Comparison of ENCODE assay signal across 17 cellular contexts in the genomic region with DNA sequence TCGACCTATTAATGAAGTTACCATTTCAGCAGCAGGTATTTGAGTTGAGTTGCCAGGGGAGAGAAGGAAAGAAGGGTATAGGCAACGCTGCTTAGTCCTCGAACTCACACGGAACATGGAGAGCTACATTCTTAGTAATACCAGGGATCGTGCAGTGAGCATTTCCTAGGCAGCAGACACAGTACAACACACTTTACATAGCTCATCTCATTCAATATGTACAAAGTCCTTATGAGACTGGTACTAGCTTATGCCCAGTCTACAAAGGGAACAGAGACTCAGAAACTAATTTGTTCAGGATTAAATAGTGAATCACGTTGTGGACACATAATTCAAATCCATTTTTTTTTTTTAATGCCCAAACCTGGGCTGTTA. TPM values are rescaled to one million over a fixed set of nuclear protein-coding genes. Genes with fewer than 3 reads are reported as not detected.
A peak's percentile ranks its signal among the peaks of the same experiment; 100 is the strongest.
DNase-seq lines count a peak whose midpoint lies in the region; ATAC-seq, FAIRE-seq and TF ChIP-seq lines count a peak whose summit lies in the region.
"Had no signal": no experiment of that assay in that cellular context is flagged by ENCODE, and none has a peak within 500 bp of the region (broad histone marks: within the 10 kb centered on the region; RNA-seq: fewer than 3 reads in every experiment).

No MANE protein-coding gene starts in this region.

- no peak for TF ChIP-seq RAD21 in HepG2 (CRISPR knock-in tag; IDR thresholded peaks at IDR 0.05)

- BruUV-seq in HepG2 (replicated peaks; lab: Mats Ljungman, UMichigan): no TSS peak

- no peaks in the 10 kb centered on the region for H3K79me2 ChIP-seq in HepG2 (ENCODE audit: insufficient read depth, low read length)

- DNase-seq in heart left ventricle (no peak), left ventricle myocardium superior (no peak), HepG2 (ENCODE audit: low spot score) (no peak), sigmoid colon (no peak), aorta (no peak), middle frontal gyrus (ENCODE audit: extremely low spot score, low spot score) (no peak)
- DNase-seq: HFFc6; islet precursor cell; KBM-7; NCI-H1048; small intestine; stimulated activated CD8-positive, alpha-beta memory T cell treated with anti-CD3 and anti-CD28 coated beads, Interleukin-4, amount 100 ng/mL, for 48 hours had no signal

- FAIRE-seq in HepG2 (lab: Jason Lieb, UNC): no peak
- FAIRE-seq: GM12892, small intestine had no signal

- CTCF ChIA-PET in HepG2 (lab: Yijun Ruan, JAX; ENCODE audit: low intra/inter-chr PET ratio, low total read pairs): no interaction called here

- no peak for TF ChIP-seq EP300 in HepG2 (IDR thresholded peaks at IDR 0.05; ENCODE audit: low read depth in 2 of 2, low read length in 2 of 2)
- no peak for TF ChIP-seq EP300 in HepG2 (CRISPR knock-in tag; IDR thresholded peaks at IDR 0.05; ENCODE audit: borderline replicate concordance)
- TF ChIP-seq EP300 in sigmoid colon (IDR thresholded peaks at IDR 0.05): no peak

- H3K4me1 ChIP-seq in heart left ventricle: peaks cover 4 to 65% (median 43%) of the 10 kb centered on the region in 12 donors
- peaks cover 28% of the 10 kb centered on the region for H3K4me1 ChIP-seq in HepG2 (ENCODE audit: insufficient read depth, low read length)
- H3K4me1 ChIP-seq in sigmoid colon: peaks cover 0 to 62% (median 54%) of the 10 kb centered on the region in 4 donors
- H3K4me1 ChIP-seq in aorta (ENCODE audit: control insufficient read depth in 1 of 2, insufficient read depth in 2 of 2, low read length in 2 of 2): peaks cover 0 to 6% of the 10 kb centered on the region in 2 donors

- no peak for ATAC-seq in heart left ventricle
- ATAC-seq in left ventricle myocardium superior: no peak
- ATAC-seq in HepG2: peak; percentile 77
- peak; percentile 17 for ATAC-seq in aorta (ENCODE audit: low FRiP score)
- ATAC-seq in GM21529 (IDR thresholded peaks at IDR 0.05; ENCODE audit: unreplicated experiment): no peak
- no peak for ATAC-seq in HG03520 (IDR thresholded peaks at IDR 0.05; ENCODE audit: unreplicated experiment)
- ATAC-seq: activated CD4-positive, CD25-positive, alpha-beta regulatory T cell treated with anti-CD3 and anti-CD28 coated beads, Interleukin-2, amount 50 U/mL, for 24 hours had no signal

- intact Hi-C loops in heart left ventricle (cut with DNase I): loop anchor here in 7 of 10 donors (5.0 kb wide), 3 partner anchors 37 to 47 kb away; no protein-coding TSS in a partner anchor
- intact Hi-C loops in left ventricle myocardium superior (cut with micrococcal nuclease): no loop called here
- intact Hi-C loops in HepG2 (cut with micrococcal nuclease; ENCODE audit: unreplicated experiment): no loop called here
- intact Hi-C loops in sigmoid colon (cut with DNase I): loop anchor here (2.0 kb wide), 1 partner anchor 40 kb away; no protein-coding TSS in a partner anchor
- intact Hi-C loops in aorta (cut with DNase I): loop anchor here (2.0 to 5.0 kb wide), 2 partner anchors 14 to 47 kb away; no protein-coding TSS in a partner anchor

- TF ChIP-seq POLR2A in heart left ventricle (IDR thresholded peaks at IDR 0.05) (no peak), HepG2 (IDR thresholded peaks at IDR 0.05; ENCODE audit: insufficient read depth in 1 of 2, low read depth in 2 of 2, low read length in 2 of 2) (no peak), sigmoid colon (IDR thresholded peaks at IDR 0.05) (no peak)

- H3K36me3 ChIP-seq in heart left ventricle (no peaks in the 10 kb centered on the region), HepG2 (replicated peaks in 1 of 2; ENCODE audit: control insufficient read depth in 1 of 2, insufficient read depth in 2 of 2, low read length in 2 of 2) (no peaks in the 10 kb centered on the region), sigmoid colon (no peaks in the 10 kb centered on the region), aorta (ENCODE audit: control insufficient read depth in 1 of 2, insufficient read depth in 2 of 2, low read length in 1 of 2) (no peaks in the 10 kb centered on the region)
- H3K36me3 ChIP-seq: SJSA1 had no signal

- in situ Hi-C loops in HepG2 (cut with HindIII; ENCODE audit: extremely low pct_ligation_motif_present, low pct_unique_long_range_greater_than_20kb): no loop called here

- no peak overlapping the region for H3K9ac ChIP-seq in HepG2 (ENCODE audit: insufficient read depth, low read depth, low read length)

- WGBS in heart left ventricle, 4 donors: 57 to 64% (median 61%) methylated on average over 6 of the region's 6 CpGs
- 7% methylated on average over 6 of the region's 6 CpGs for WGBS in HepG2 (ENCODE audit: low lambda C conversion rate)
- 83 to 90% methylated on average over 6 of the region's 6 CpGs for WGBS in sigmoid colon, 2 donors
- 38 to 43% methylated on average over 6 of the region's 6 CpGs for WGBS in aorta, 2 donors

- H3K9me3 ChIP-seq in heart left ventricle: no peaks in the 10 kb centered on the region
- H3K9me3 ChIP-seq in HepG2 (ENCODE audit: low read length): no peaks in the 10 kb centered on the region
- H3K9me3 ChIP-seq in sigmoid colon: no peaks in the 10 kb centered on the region
- no peaks in the 10 kb centered on the region for H3K9me3 ChIP-seq in aorta (ENCODE audit: control insufficient read depth, low read length)
- H3K9me3 ChIP-seq: SJSA1 had no signal

- TF ChIP-seq CTCF in heart left ventricle (IDR thresholded peaks at IDR 0.05) (no peak), HepG2 (CRISPR knock-in tag; IDR thresholded peaks at IDR 0.05) (no peak), sigmoid colon (IDR thresholded peaks at IDR 0.05) (no peak)

- H3K27ac ChIP-seq in heart left ventricle (peak overlapping the region in 11 of 12 donors; percentile 48 to 98 (median 86)), HepG2 (ENCODE audit: extremely low read length, insufficient read depth, low read length) (no peak overlapping the region), sigmoid colon (peak overlapping the region; percentile 71 to 90 (median 89)), aorta (ENCODE audit: low read depth in 1 of 2, low read length in 2 of 2) (peak overlapping the region; percentile 88 to 99)

- H3K4me3 ChIP-seq in heart left ventricle: no peak overlapping the region
- H3K4me3 ChIP-seq in HepG2 (replicated peaks in 1 of 3; ENCODE audit: insufficient read depth in 1 of 3, low read depth in 2 of 3, low read length in 3 of 3): peak overlapping the region in 1 of 3 experiments; percentile 14; a peak in 1 of 6 replicates
- H3K4me3 ChIP-seq in sigmoid colon: no peak overlapping the region
- H3K4me3 ChIP-seq in aorta (ENCODE audit: low read length in 2 of 2): no peak overlapping the region
- H3K4me3 ChIP-seq: SJSA1 had no signal

- POLR2A ChIA-PET in HepG2 (lab: Yijun Ruan, JAX): interaction anchor here (0.5 to 1.4 kb wide), 7 partner anchors 13 to 499 kb away, joined by 3 read pairs; no protein-coding TSS in a partner anchor

- H2AFZ ChIP-seq in HepG2 (ENCODE audit: low read length): no peak overlapping the region

- H3K4me2 ChIP-seq in HepG2 (ENCODE audit: low read depth, low read length): peak overlapping the region; percentile 70

- H3K27me3 ChIP-seq in heart left ventricle: no peaks in the 10 kb centered on the region
- H3K27me3 ChIP-seq in HepG2 (ENCODE audit: control insufficient read depth in 1 of 2, insufficient read depth in 2 of 2, low read length in 2 of 2): peaks cover 3% of the 10 kb centered on the region in 2 experiments; a peak in 2 of 5 replicates
- H3K27me3 ChIP-seq in sigmoid colon: no peaks in the 10 kb centered on the region
- no peaks in the 10 kb centered on the region for H3K27me3 ChIP-seq in aorta (ENCODE audit: control insufficient read depth in 1 of 2, insufficient read depth in 2 of 2, low read length in 1 of 2)
- H3K27me3 ChIP-seq: SJSA1 had no signal

- H4K20me1 ChIP-seq in HepG2 (ENCODE audit: insufficient read depth, low read length): no peaks in the 10 kb centered on the region

TF ChIP-seq in HepG2, 621 proteins besides CTCF, POLR2A, EP300 and RAD21:
- peak; percentile 21; the same call in 1 of the 2 replicates for TF ChIP-seq GATAD2A (CRISPR knock-in tag; IDR thresholded peaks at IDR 0.05)
- no peak for TF ChIP-seq SALL1 (CRISPR knock-in tag; IDR thresholded peaks at IDR 0.05)

RNA-seq across cellular contexts. Expression of a gene that starts 25.6 kb away (rescaled TPM):
- total RNA-seq in heart left ventricle (100 to 1,000 TPM in 4 of 9 donors, 10 to 100 TPM in 5; 76.7 to 126 (median 81.3) TPM), left ventricle myocardium superior (124 TPM), HepG2 (2016; rRNA removed; fragmentation: Illumina TruSeq; extraction: Trizol) (127 and 147 TPM in 2 replicates), sigmoid colon (10 to 100 TPM; 43.8 to 80.9 (median 55.5) TPM), aorta (100 to 1,000 TPM in 1 of 2 donors, 10 to 100 TPM in 1; 90.6 to 148 TPM)
- polyA plus RNA-seq in heart left ventricle (10 to 100 TPM; 36.1 to 77.4 TPM), HepG2 (2011; rRNA removed) (140 and 180 TPM in 2 replicates), sigmoid colon (10 to 100 TPM; 39.1 to 86.9 (median 66.1) TPM), aorta (100 to 1,000 TPM in 1 of 2 donors, 10 to 100 TPM in 1; 36.9 to 123 TPM)
- 25.1 and 26.8 TPM in 2 replicates for total RNA-seq in HepG2 (2016; cell fraction: cytosol; rRNA removed; fragmentation: Illumina TruSeq; extraction: Trizol; ENCODE audit: low read depth)
- total RNA-seq in HepG2 (2016; cell fraction: insoluble cytoplasmic fraction; rRNA removed; fragmentation: Illumina TruSeq; extraction: Trizol): 104 and 154 TPM in 2 replicates
- 85.2 and 85.5 TPM in 2 replicates for total RNA-seq in HepG2 (2016; cell fraction: membrane; rRNA removed; fragmentation: Illumina TruSeq; extraction: Trizol)
- total RNA-seq in HepG2 (2016; cell fraction: nucleus; rRNA removed; fragmentation: Illumina TruSeq; extraction: Trizol): 132 and 141 TPM in 2 replicates
- polyA plus RNA-seq in HepG2 (2011; cell fraction: cytosol; rRNA removed): 82.1 and 111 TPM in 2 replicates
- 491 and 557 TPM in 2 replicates for polyA plus RNA-seq in HepG2 (2011; cell fraction: nucleus; rRNA removed)
- polyA plus RNA-seq in HepG2 (2012): 136 and 153 TPM in 2 replicates
- polyA plus RNA-seq in HepG2 (2016; cell fraction: cytosol; fragmentation: Illumina TruSeq; extraction: Trizol; ENCODE audit: low read depth): 22.4 and 23.1 TPM in 2 replicates
- 127 and 168 TPM in 2 replicates for polyA plus RNA-seq in HepG2 (2016; cell fraction: insoluble cytoplasmic fraction; fragmentation: Illumina TruSeq; extraction: Trizol; ENCODE audit: low read depth)
- polyA plus RNA-seq in HepG2 (2016; cell fraction: membrane; fragmentation: Illumina TruSeq; extraction: Trizol; ENCODE audit: low read depth): 58.5 and 65.6 TPM in 2 replicates
- polyA plus RNA-seq in HepG2 (2016; cell fraction: nucleus; fragmentation: Illumina TruSeq; extraction: Trizol; ENCODE audit: insufficient read depth, low read depth): 293 and 322 TPM in 2 replicates
- 43.4 and 196 TPM in 2 replicates for polyA minus RNA-seq in HepG2 (2011; rRNA and poly(A)+ RNA removed; ENCODE audit: low replicate concordance)
- 155 and 170 TPM in 2 replicates for polyA minus RNA-seq in HepG2 (2011; cell fraction: cytosol; rRNA and poly(A)+ RNA removed)
- polyA minus RNA-seq in HepG2 (2011; cell fraction: nucleus; rRNA and poly(A)+ RNA removed): 115 and 118 TPM in 2 replicates

Comparison
In these comparisons a context has a peak if more than half of its experiments do, and no peak if none do; other contexts are left out.
1. intact Hi-C loops: an anchor here in heart left ventricle (5.0 kb wide), sigmoid colon (2.0 kb wide) and aorta (2.0 to 5.0 kb wide); none called in left ventricle myocardium superior and HepG2.
2. ATAC-seq: peak in HepG2 (single experiment) and aorta (single experiment); none in heart left ventricle (0 of 4), left ventricle myocardium superior (single experiment), GM21529 (single experiment) and HG03520 (single experiment).